ENCODE assay signal across 28 cellular contexts in genomic region chr2:82345910-82346309, GRCh38.
"Had no signal": no experiment of that assay in that cellular context is flagged by ENCODE, and none has a peak within 500 bp of the region (broad histone marks: within the 10 kb centered on the region; RNA-seq: fewer than 3 reads in every experiment).

No MANE protein-coding gene starts in this region.

- H3K27ac ChIP-seq: colonic mucosa, coronary artery, dorsolateral prefrontal cortex, epithelial cell of prostate, esophagus muscularis mucosa, esophagus squamous epithelium, foreskin keratinocyte, gastrocnemius medialis, gastroesophageal sphincter, heart left ventricle, heart right ventricle had no signal

- FAIRE-seq: colon, endometrium, endothelial cell of umbilical vein had no signal

- H3K27ac Mint-ChIP-seq: dendritic cell treated with granulocyte-macrophage colony-stimulating factor and Interleukin-4, amounts not matched to agents 40 ng/mL and 50 ng/mL, for 4 days; effector memory CD8-positive, alpha-beta T cell; endodermal cell had no signal

- H3K9me3 Mint-ChIP-seq: dendritic cell treated with granulocyte-macrophage colony-stimulating factor and Interleukin-4, amounts not matched to agents 40 ng/mL and 50 ng/mL, for 4 days; endodermal cell had no signal

- H3K4me1 Mint-ChIP-seq: endodermal cell had no signal

- DNase-seq: colonic mucosa; cortex of kidney; dermis blood vessel endothelial cell; dorsolateral prefrontal cortex; effector CD4-positive, alpha-beta T cell; effector CD8-positive, alpha-beta T cell; effector memory CD4-positive, alpha-beta T cell; effector memory CD8-positive, alpha-beta T cell; endodermal cell; erythroblast; esophagus squamous epithelium; foreskin fibroblast; foreskin keratinocyte; foreskin melanocyte; gastrocnemius medialis; glutamatergic neuron; head of caudate nucleus; heart left ventricle; heart right ventricle had no signal

- H3K27me3 Mint-ChIP-seq: dendritic cell treated with granulocyte-macrophage colony-stimulating factor and Interleukin-4, amounts not matched to agents 40 ng/mL and 50 ng/mL, for 4 days; effector memory CD8-positive, alpha-beta T cell had no signal

- H3K9me3 ChIP-seq: colonic mucosa, esophagus muscularis mucosa, esophagus squamous epithelium, gastrocnemius medialis, gastroesophageal sphincter, heart left ventricle, heart right ventricle had no signal

- ATAC-seq: effector memory CD8-positive, alpha-beta T cell; esophagus mucosa; foreskin keratinocyte; gastrocnemius medialis; gastroesophageal sphincter; heart left ventricle; heart right ventricle had no signal

- H3K27me3 ChIP-seq: colonic mucosa, dorsolateral prefrontal cortex, esophagus muscularis mucosa, esophagus squamous epithelium, foreskin keratinocyte, gastrocnemius medialis, gastroesophageal sphincter, heart left ventricle, heart right ventricle had no signal

- H3K4me1 ChIP-seq: colonic mucosa, esophagus muscularis mucosa, esophagus squamous epithelium, foreskin keratinocyte, gastrocnemius medialis, gastroesophageal sphincter, heart left ventricle had no signal

- H3K36me3 ChIP-seq: colonic mucosa, esophagus muscularis mucosa, esophagus squamous epithelium, gastrocnemius medialis, gastroesophageal sphincter, heart left ventricle, heart right ventricle had no signal

- H3K4me3 Mint-ChIP-seq: dendritic cell treated with granulocyte-macrophage colony-stimulating factor and Interleukin-4, amounts not matched to agents 40 ng/mL and 50 ng/mL, for 4 days; effector memory CD8-positive, alpha-beta T cell; endodermal cell had no signal

- H3K4me3 ChIP-seq: colonic mucosa, coronary artery, dorsolateral prefrontal cortex, esophagus muscularis mucosa, esophagus squamous epithelium, gastrocnemius medialis, gastroesophageal sphincter, heart left ventricle, heart right ventricle had no signal
